In genomic region chr18:36828157-36828629, GRCh38 we compare ENCODE assay signal across 8 cellular contexts. TPM values are rescaled to one million over a fixed set of nuclear protein-coding genes. Genes with fewer than 3 reads are reported as not detected.
DNase-seq lines count a peak whose midpoint lies in the region; ATAC-seq and TF ChIP-seq lines count a peak whose summit lies in the region.

No MANE protein-coding gene starts in this region.

- H3K27ac ChIP-seq in liver (ENCODE audit: low read depth in 1 of 2, low read length in 2 of 2) (peak overlapping the region; percentile 59 to 62), subcutaneous abdominal adipose tissue (ENCODE audit: low read depth, low read length) (peak overlapping the region; percentile 77)

- H3K9me3 ChIP-seq in liver (ENCODE audit: control insufficient read depth in 4 of 4, low read length in 3 of 4) (no peaks in the 10 kb centered on the region), subcutaneous abdominal adipose tissue (ENCODE audit: control insufficient read depth in 5 of 5, low read length in 5 of 5) (no peaks in the 10 kb centered on the region)

- DNase-seq in SIG-M5 treated with dmso at 0.1 percent for 504 hours (lab: John Stamatoyannopoulos, UW; ENCODE audit: unreplicated experiment) = peak; percentile 56
- DNase-seq in SIG-M5 (lab: John Stamatoyannopoulos, UW) = no peak
- peak; percentile 79 for DNase-seq in choroid plexus epithelial cell (ENCODE audit: low read depth)
- DNase-seq in GF-D8 (lab: John Stamatoyannopoulos, UW) = no peak

- WGBS in liver = 1% methylated on average over 18 of the region's 18 CpGs

- H3K9ac ChIP-seq in liver (ENCODE audit: low read depth in 1 of 2, low read length in 2 of 2) (peak overlapping the region; percentile 3 to 80), subcutaneous abdominal adipose tissue (ENCODE audit: low read length in 5 of 5) (peak overlapping the region; percentile 63 to 96 (median 90))

- H3K36me3 ChIP-seq in liver (ENCODE audit: control insufficient read depth in 4 of 4, insufficient read depth in 3 of 4, low read depth in 1 of 4, low read length in 3 of 4) = no peaks in the 10 kb centered on the region
- H3K36me3 ChIP-seq in subcutaneous abdominal adipose tissue (ENCODE audit: control insufficient read depth in 5 of 5, insufficient read depth in 5 of 5, low read length in 5 of 5) = peaks cover 0 to 3% (median 0%) of the 10 kb centered on the region in 5 donors

- no peak for TF ChIP-seq RAD21 in liver (IDR thresholded peaks at IDR 0.05)

- H3K4me1 ChIP-seq in liver (ENCODE audit: control insufficient read depth in 4 of 4, insufficient read depth in 4 of 4, low read length in 3 of 4) (peaks cover 2 to 14% (median 12%) of the 10 kb centered on the region in 4 donors), subcutaneous abdominal adipose tissue (ENCODE audit: control insufficient read depth in 5 of 5, insufficient read depth in 5 of 5, low read length in 5 of 5) (peaks cover 0 to 28% (median 23%) of the 10 kb centered on the region in 5 donors)

- TF ChIP-seq CTCF in choroid plexus epithelial cell (conservative IDR thresholded peaks at IDR 0.05; ENCODE audit: low read depth, low read length) (no peak), liver (IDR thresholded peaks at IDR 0.05; ENCODE audit: low read depth, low read length, missing input control) (no peak)

- H3K27me3 ChIP-seq in liver (ENCODE audit: control insufficient read depth in 4 of 4, insufficient read depth in 4 of 4, low read length in 3 of 4) = no peaks in the 10 kb centered on the region
- H3K27me3 ChIP-seq in subcutaneous abdominal adipose tissue (ENCODE audit: control insufficient read depth in 5 of 5, insufficient read depth in 4 of 5, low read length in 5 of 5) = no peaks in the 10 kb centered on the region

- peak; percentile 22 for ATAC-seq in HG03460 (IDR thresholded peaks at IDR 0.05; ENCODE audit: unreplicated experiment)
- peak; percentile 57 for ATAC-seq in SK-N-SH treated with all-trans-retinoic acid at 6 μM for 48 hours

- H3K4me3 ChIP-seq in choroid plexus epithelial cell (ENCODE audit: low read depth, low read length) = peak overlapping the region; percentile 100
- H3K4me3 ChIP-seq in liver (ENCODE audit: low read depth in 1 of 3, low read length in 3 of 3) = peak overlapping the region; percentile 49 to 99 (median 98)
- peak overlapping the region; percentile 95 to 100 (median 100) for H3K4me3 ChIP-seq in subcutaneous abdominal adipose tissue (ENCODE audit: low read depth in 1 of 5, low read length in 5 of 5)

TF ChIP-seq in SK-N-SH treated with all-trans-retinoic acid at 6 μM for 48 hours, 23 proteins besides CTCF, POLR2A, EP300 and RAD21:
- TF ChIP-seq, protein P1, sequence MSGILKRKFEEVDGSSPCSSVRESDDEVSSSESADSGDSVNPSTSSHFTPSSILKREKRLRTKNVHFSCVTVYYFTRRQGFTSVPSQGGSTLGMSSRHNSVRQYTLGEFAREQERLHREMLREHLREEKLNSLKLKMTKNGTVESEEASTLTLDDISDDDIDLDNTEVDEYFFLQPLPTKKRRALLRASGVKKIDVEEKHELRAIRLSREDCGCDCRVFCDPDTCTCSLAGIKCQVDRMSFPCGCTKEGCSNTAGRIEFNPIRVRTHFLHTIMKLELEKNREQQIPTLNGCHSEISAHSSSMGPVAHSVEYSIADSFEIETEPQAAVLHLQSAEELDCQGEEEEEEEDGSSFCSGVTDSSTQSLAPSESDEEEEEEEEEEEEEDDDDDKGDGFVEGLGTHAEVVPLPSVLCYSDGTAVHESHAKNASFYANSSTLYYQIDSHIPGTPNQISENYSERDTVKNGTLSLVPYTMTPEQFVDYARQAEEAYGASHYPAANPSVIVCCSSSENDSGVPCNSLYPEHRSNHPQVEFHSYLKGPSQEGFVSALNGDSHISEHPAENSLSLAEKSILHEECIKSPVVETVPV (CRISPR knock-in tag; IDR thresholded peaks at IDR 0.05) = no peak
- TF ChIP-seq TOX (CRISPR knock-in tag; IDR thresholded peaks at IDR 0.05; ENCODE audit: borderline replicate concordance) = no peak

TF ChIP-seq in liver, 16 proteins besides CTCF, POLR2A, EP300 and RAD21:
- TF ChIP-seq FOXA2 (IDR thresholded peaks at IDR 0.05) (no peak), HNF4A (conservative IDR thresholded peaks at IDR 0.05) (no peak), YY1 (IDR thresholded peaks at IDR 0.05) (no peak), RXRA (IDR thresholded peaks at IDR 0.05) (no peak), MAX (IDR thresholded peaks at IDR 0.05) (no peak), FOXA1 (IDR thresholded peaks at IDR 0.05) (no peak), GABPA (IDR thresholded peaks at IDR 0.05 in 1 of 2, conservative IDR thresholded peaks at IDR 0.05 in 1 of 2) (no peak), EGR1 (IDR thresholded peaks at IDR 0.05; ENCODE audit: low read depth in 2 of 2) (no peak), NR2F2 (IDR thresholded peaks at IDR 0.05) (no peak), JUND (IDR thresholded peaks at IDR 0.05) (no peak)
- TF ChIP-seq, protein P2, sequence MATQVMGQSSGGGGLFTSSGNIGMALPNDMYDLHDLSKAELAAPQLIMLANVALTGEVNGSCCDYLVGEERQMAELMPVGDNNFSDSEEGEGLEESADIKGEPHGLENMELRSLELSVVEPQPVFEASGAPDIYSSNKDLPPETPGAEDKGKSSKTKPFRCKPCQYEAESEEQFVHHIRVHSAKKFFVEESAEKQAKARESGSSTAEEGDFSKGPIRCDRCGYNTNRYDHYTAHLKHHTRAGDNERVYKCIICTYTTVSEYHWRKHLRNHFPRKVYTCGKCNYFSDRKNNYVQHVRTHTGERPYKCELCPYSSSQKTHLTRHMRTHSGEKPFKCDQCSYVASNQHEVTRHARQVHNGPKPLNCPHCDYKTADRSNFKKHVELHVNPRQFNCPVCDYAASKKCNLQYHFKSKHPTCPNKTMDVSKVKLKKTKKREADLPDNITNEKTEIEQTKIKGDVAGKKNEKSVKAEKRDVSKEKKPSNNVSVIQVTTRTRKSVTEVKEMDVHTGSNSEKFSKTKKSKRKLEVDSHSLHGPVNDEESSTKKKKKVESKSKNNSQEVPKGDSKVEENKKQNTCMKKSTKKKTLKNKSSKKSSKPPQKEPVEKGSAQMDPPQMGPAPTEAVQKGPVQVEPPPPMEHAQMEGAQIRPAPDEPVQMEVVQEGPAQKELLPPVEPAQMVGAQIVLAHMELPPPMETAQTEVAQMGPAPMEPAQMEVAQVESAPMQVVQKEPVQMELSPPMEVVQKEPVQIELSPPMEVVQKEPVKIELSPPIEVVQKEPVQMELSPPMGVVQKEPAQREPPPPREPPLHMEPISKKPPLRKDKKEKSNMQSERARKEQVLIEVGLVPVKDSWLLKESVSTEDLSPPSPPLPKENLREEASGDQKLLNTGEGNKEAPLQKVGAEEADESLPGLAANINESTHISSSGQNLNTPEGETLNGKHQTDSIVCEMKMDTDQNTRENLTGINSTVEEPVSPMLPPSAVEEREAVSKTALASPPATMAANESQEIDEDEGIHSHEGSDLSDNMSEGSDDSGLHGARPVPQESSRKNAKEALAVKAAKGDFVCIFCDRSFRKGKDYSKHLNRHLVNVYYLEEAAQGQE (IDR thresholded peaks at IDR 0.05) = no peak

RNA-seq across cellular contexts. Expression of gene TPGS2, which starts 0.6 kb away (rescaled TPM):
- 10 to 100 TPM; 20.2 to 57.4 TPM for total RNA-seq in liver
- polyA plus RNA-seq in liver = 10 to 100 TPM; 21.2 to 21.3 TPM

RNA-seq across cellular contexts. Expression of gene KIAA1328, which starts 0.7 kb away (rescaled TPM):
- total RNA-seq in liver = 1 to 10 TPM; 4.2 to 7.4 TPM
- polyA plus RNA-seq in liver = 1 to 10 TPM in 1 of 2 donors, under 1 TPM in 1; 0.95 to 1.6 TPM

Comparison
In these comparisons a context has a peak if more than half of its experiments do, and no peak if none do; other contexts are left out.
1. DNase-seq: peak in SIG-M5 treated with dmso at 0.1 percent for 504 hours (single experiment) and choroid plexus epithelial cell (single experiment); none in SIG-M5 (single experiment) and GF-D8 (single experiment).
2. Peak in every context shown above with its lines, with median percentiles within 50 percentile points of each other: H3K4me3 ChIP-seq.